7 cellular contexts compared by ENCODE assay signal in genomic region chr1:78005347-78005722, GRCh38. TPM values are rescaled to one million over a fixed set of nuclear protein-coding genes. Genes with fewer than 3 reads are reported as not detected.
A peak's percentile ranks its signal among the peaks of the same experiment; 100 is the strongest.
DNase-seq lines count a peak whose midpoint lies in the region; ATAC-seq, FAIRE-seq and TF ChIP-seq lines count a peak whose summit lies in the region.

No MANE protein-coding gene starts in this region.

- no peak for FAIRE-seq in urothelium cell line (lab: Jason Lieb, UNC)

- no peak for TF ChIP-seq POLR2A in stomach (IDR thresholded peaks at IDR 0.05)

- 0 to 3% (median 2%) methylated on average over 1 of the region's 1 CpG for WGBS in stomach, 5 donors

- DNase-seq in HT-29 (ENCODE audit: low spot score) (peak; percentile 43), stomach (no peak), GM13977 (ENCODE audit: low spot score) (no peak), urothelium cell line (ENCODE audit: low spot score) (no peak)
- DNase-seq in activated naive CD4-positive, alpha-beta T cell treated with anti-CD3 and anti-CD28 coated beads, Interleukin-2, amount 50 U/mL, for 72 hours (ENCODE audit: low spot score in 2 of 2): no peak

- ATAC-seq in activated naive CD4-positive, alpha-beta T cell treated with anti-CD3 and anti-CD28 coated beads, Interleukin-2, amount 50 U/mL, for 72 hours: peak in 1 of 2 donors; percentile 37
- no peak for ATAC-seq in GM21528 (IDR thresholded peaks at IDR 0.05; ENCODE audit: low FRiP score, unreplicated experiment)

- no peaks in the 10 kb centered on the region for H3K9me3 ChIP-seq in iPS-20b (ENCODE audit: insufficient read depth, low read depth, low read length)
- no peaks in the 10 kb centered on the region for H3K9me3 ChIP-seq in stomach

- H3K4me3 ChIP-seq in iPS-20b (ENCODE audit: low read length) (peak overlapping the region; percentile 69), stomach (peak overlapping the region; percentile 53 to 55 (median 54))

- intact Hi-C loops in stomach (cut with DNase I; ENCODE audit: low total_unique reads): no loop called here

- in situ Hi-C loops in GM13977 (cut with MboI; ENCODE audit: low pct_unique_long_range_greater_than_20kb, low sequenced_read_pairs, unreplicated experiment): no loop called here

- H3K9ac ChIP-seq in iPS-20b (ENCODE audit: low read depth, low read length): peak overlapping the region; percentile 90; the same call in 1 of the 2 replicates

- peak overlapping the region; percentile 99 to 100 for H3K27ac Mint-ChIP-seq in activated naive CD4-positive, alpha-beta T cell treated with anti-CD3 and anti-CD28 coated beads, Interleukin-2, amount 50 U/mL, for 72 hours

- H3K27ac ChIP-seq in iPS-20b (ENCODE audit: low read length) (no peak overlapping the region), stomach (peak overlapping the region in 4 of 5 donors; percentile 84 to 93 (median 90))

- H3K9me3 Mint-ChIP-seq in activated naive CD4-positive, alpha-beta T cell treated with anti-CD3 and anti-CD28 coated beads, Interleukin-2, amount 50 U/mL, for 72 hours: no peaks in the 10 kb centered on the region

- H3K36me3 ChIP-seq in iPS-20b (ENCODE audit: insufficient read depth, low read depth, low read length): no peaks in the 10 kb centered on the region
- H3K36me3 ChIP-seq in stomach: no peaks in the 10 kb centered on the region

- peaks cover 18% of the 10 kb centered on the region; the same call in 1 of the 2 replicates for H3K4me1 ChIP-seq in iPS-20b (ENCODE audit: insufficient read depth, low read length)
- H3K4me1 ChIP-seq in stomach: peaks cover 5 to 53% (median 28%) of the 10 kb centered on the region in 4 donors

- H3K36me3 Mint-ChIP-seq in activated naive CD4-positive, alpha-beta T cell treated with anti-CD3 and anti-CD28 coated beads, Interleukin-2, amount 50 U/mL, for 72 hours: peaks cover 0 to 9% of the 10 kb centered on the region in 2 donors

- H3K27me3 ChIP-seq in iPS-20b (ENCODE audit: insufficient read depth, low read length) (no peaks in the 10 kb centered on the region), stomach (no peaks in the 10 kb centered on the region)

- no peak for TF ChIP-seq CTCF in stomach (IDR thresholded peaks at IDR 0.05)
- TF ChIP-seq CTCF in GM13977 (IDR thresholded peaks at IDR 0.05; ENCODE audit: extremely low read depth, insufficient read depth, missing control alignments): no peak

- no peak for TF ChIP-seq EP300 in stomach (IDR thresholded peaks at IDR 0.05)

RNA-seq across cellular contexts. Expression of gene DNAJB4, which starts 0.6 kb away (rescaled TPM):
- 4.2 and 7.9 TPM in 2 replicates for total RNA-seq in HT-29 (2014; rRNA removed; shearing (Covaris generic))
- 10 to 100 TPM in 1 of 2 donors, 1 to 10 TPM in 1; 9.8 to 35.8 TPM for total RNA-seq in activated naive CD4-positive, alpha-beta T cell treated with anti-CD3 and anti-CD28 coated beads, Interleukin-2, amount 50 U/mL, for 72 hours
- 10 to 100 TPM in 4 of 5 donors, 1 to 10 TPM in 1; 7.2 to 65.7 (median 19.2) TPM for total RNA-seq in stomach
- polyA plus RNA-seq in stomach: 10 to 100 TPM in 2 of 3 donors, 1 to 10 TPM in 1; 7.3 to 13.1 (median 12.3) TPM

RNA-seq across cellular contexts. Expression of gene FUBP1, which starts 26.5 kb away (rescaled TPM):
- total RNA-seq in HT-29 (2014; rRNA removed; shearing (Covaris generic)): 130 and 145 TPM in 2 replicates
- 100 to 1,000 TPM; 225 to 253 TPM for total RNA-seq in activated naive CD4-positive, alpha-beta T cell treated with anti-CD3 and anti-CD28 coated beads, Interleukin-2, amount 50 U/mL, for 72 hours
- total RNA-seq in stomach: 100 to 1,000 TPM in 3 of 5 donors, 10 to 100 TPM in 2; 39.4 to 394 (median 110) TPM
- 10 to 100 TPM; 25.6 to 48.0 (median 39.3) TPM for polyA plus RNA-seq in stomach

RNA-seq across cellular contexts. Expression of gene GIPC2, which starts 40.4 kb away (rescaled TPM):
- total RNA-seq in HT-29 (2014; rRNA removed; shearing (Covaris generic)): 13.4 and 15.4 TPM in 2 replicates
- total RNA-seq in activated naive CD4-positive, alpha-beta T cell treated with anti-CD3 and anti-CD28 coated beads, Interleukin-2, amount 50 U/mL, for 72 hours: under 1 TPM; 0.16 to 0.39 TPM
- 10 to 100 TPM in 1 of 5 donors, 1 to 10 TPM in 4; 2.3 to 23.8 (median 8.4) TPM for total RNA-seq in stomach
- 1 to 10 TPM; 4.0 to 5.8 (median 4.6) TPM for polyA plus RNA-seq in stomach
